19 cellular contexts compared by ENCODE assay signal in the genomic region with DNA sequence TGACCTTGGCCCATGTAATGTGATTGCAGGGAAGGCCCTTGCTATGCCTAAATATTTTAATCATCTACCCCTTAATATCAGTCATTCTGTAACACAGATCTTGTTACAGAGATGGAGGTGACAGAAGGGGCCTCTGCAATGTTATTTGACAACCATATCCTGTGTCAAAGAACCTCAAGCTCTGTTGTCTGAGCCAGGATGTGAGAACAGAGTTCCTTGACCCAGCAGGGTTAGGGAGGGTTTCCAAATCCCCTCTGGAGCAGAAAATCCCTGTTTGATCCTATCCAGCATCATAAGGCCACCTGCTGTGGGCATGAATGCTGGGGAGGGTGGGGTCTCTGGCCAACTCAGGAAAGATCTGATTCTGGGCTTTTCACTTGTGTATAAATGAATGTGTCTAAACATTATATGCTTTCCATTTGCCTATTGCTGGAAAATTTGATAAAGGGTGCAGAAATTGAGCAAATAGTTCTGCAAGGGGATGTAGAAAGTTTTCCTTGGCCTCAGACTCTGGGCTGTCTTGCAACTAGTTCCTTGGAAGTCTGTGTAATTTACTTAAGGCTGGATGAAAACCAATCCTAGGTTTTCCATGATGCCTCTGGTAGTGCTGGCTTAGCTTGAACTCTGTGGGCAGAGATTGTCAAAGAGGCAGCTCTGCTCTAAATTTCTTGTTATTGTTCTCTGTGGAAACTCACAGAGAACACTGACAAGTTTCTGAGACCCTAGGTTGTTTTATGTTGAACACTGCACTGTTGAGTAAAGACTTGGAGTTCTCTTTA.
"Had no signal": no experiment of that assay in that cellular context is flagged by ENCODE, and none has a peak within 500 bp of the region (broad histone marks: within the 10 kb centered on the region; RNA-seq: fewer than 3 reads in every experiment).

No MANE protein-coding gene starts in this region.

- ATAC-seq: activated CD8-positive, alpha-beta memory T cell treated with anti-CD3 and anti-CD28 coated beads, Interleukin-2, amount 10 ng/mL, durations not matched to agents 7 days and 5 days; activated T-cell treated with anti-CD3 and anti-CD28 coated beads, Interleukin-2, amount 50 U/mL, for 4 hours; left lung; stimulated activated effector memory CD8-positive, alpha-beta T cell treated with anti-CD3 and anti-CD28 coated beads, Interleukin-12 subunit alpha, Interleukin-12 subunit beta, amount 100 ng/mL, for 72 hours had no signal

- H3K4me3 ChIP-seq: left lung, ovary, smooth muscle cell had no signal

- H3K4me1 ChIP-seq: left lung had no signal

- H3K9me3 ChIP-seq: ovary had no signal

- H3K27me3 Mint-ChIP-seq: type B pancreatic cell had no signal

- H3K36me3 ChIP-seq: left lung, ovary had no signal

- H3K27me3 ChIP-seq: left lung, ovary had no signal

- H3K36me3 Mint-ChIP-seq: activated CD8-positive, alpha-beta memory T cell treated with anti-CD3 and anti-CD28 coated beads, Interleukin-2, amount 10 ng/mL, durations not matched to agents 7 days and 5 days; activated naive CD8-positive, alpha-beta T cell treated with anti-CD3 and anti-CD28 coated beads for 36 hours; stimulated activated effector memory CD8-positive, alpha-beta T cell treated with anti-CD3 and anti-CD28 coated beads, Interleukin-12 subunit alpha, Interleukin-12 subunit beta, amount 100 ng/mL, for 72 hours; type B pancreatic cell had no signal

- H3K4me1 Mint-ChIP-seq: activated CD8-positive, alpha-beta memory T cell treated with anti-CD3 and anti-CD28 coated beads, Interleukin-2, amount 10 ng/mL, durations not matched to agents 7 days and 5 days; activated naive CD8-positive, alpha-beta T cell treated with anti-CD3 and anti-CD28 coated beads for 36 hours; neural crest cell; stimulated activated effector memory CD8-positive, alpha-beta T cell treated with anti-CD3 and anti-CD28 coated beads, Interleukin-12 subunit alpha, Interleukin-12 subunit beta, amount 100 ng/mL, for 72 hours had no signal

- H3K4me2 ChIP-seq: smooth muscle cell had no signal

- H3K27ac Mint-ChIP-seq: activated CD8-positive, alpha-beta memory T cell treated with anti-CD3 and anti-CD28 coated beads, Interleukin-2, amount 10 ng/mL, durations not matched to agents 7 days and 5 days; activated naive CD8-positive, alpha-beta T cell treated with anti-CD3 and anti-CD28 coated beads for 36 hours; stimulated activated effector memory CD8-positive, alpha-beta T cell treated with anti-CD3 and anti-CD28 coated beads, Interleukin-12 subunit alpha, Interleukin-12 subunit beta, amount 100 ng/mL, for 72 hours; type B pancreatic cell had no signal

- H3K4me3 Mint-ChIP-seq: activated CD8-positive, alpha-beta memory T cell treated with anti-CD3 and anti-CD28 coated beads, Interleukin-2, amount 10 ng/mL, durations not matched to agents 7 days and 5 days; activated naive CD8-positive, alpha-beta T cell treated with anti-CD3 and anti-CD28 coated beads for 36 hours; activated T-cell treated with anti-CD3 and anti-CD28 coated beads, Interleukin-2, amount 50 U/mL, for 4 hours; neural crest cell; stimulated activated effector memory CD8-positive, alpha-beta T cell treated with anti-CD3 and anti-CD28 coated beads, Interleukin-12 subunit alpha, Interleukin-12 subunit beta, amount 100 ng/mL, for 72 hours; type B pancreatic cell had no signal

- DNase-seq: activated CD4-positive, alpha-beta T cell treated with anti-CD3 and anti-CD28 coated beads for 1 hour; activated CD4-positive, alpha-beta T cell treated with anti-CD3 and anti-CD28 coated beads, Interleukin-2, amount 50 U/mL, for 48 hours; activated CD8-positive, alpha-beta memory T cell treated with anti-CD3 and anti-CD28 coated beads, Interleukin-2, amount 10 ng/mL, durations not matched to agents 7 days and 5 days; activated gamma-delta T cell; activated naive CD8-positive, alpha-beta T cell treated with anti-CD3 and anti-CD28 coated beads for 36 hours; activated T-cell treated with anti-CD3 and anti-CD28 coated beads, Interleukin-2, amount 50 U/mL, for 4 hours; anterior cingulate cortex; cortex of kidney; effector memory CD4-positive, alpha-beta T cell; glutamatergic neuron; left lung; mesenchymal stem cell; ovary; retina; T1000 had no signal

- H3K27ac ChIP-seq: left lung, ovary had no signal

- H3K9me3 Mint-ChIP-seq: activated naive CD8-positive, alpha-beta T cell treated with anti-CD3 and anti-CD28 coated beads for 36 hours; activated T-cell treated with anti-CD3 and anti-CD28 coated beads, Interleukin-2, amount 50 U/mL, for 4 hours; stimulated activated effector memory CD8-positive, alpha-beta T cell treated with anti-CD3 and anti-CD28 coated beads, Interleukin-12 subunit alpha, Interleukin-12 subunit beta, amount 100 ng/mL, for 72 hours; type B pancreatic cell had no signal
